ENCODE assay signal across 8 cellular contexts in the genomic region with DNA sequence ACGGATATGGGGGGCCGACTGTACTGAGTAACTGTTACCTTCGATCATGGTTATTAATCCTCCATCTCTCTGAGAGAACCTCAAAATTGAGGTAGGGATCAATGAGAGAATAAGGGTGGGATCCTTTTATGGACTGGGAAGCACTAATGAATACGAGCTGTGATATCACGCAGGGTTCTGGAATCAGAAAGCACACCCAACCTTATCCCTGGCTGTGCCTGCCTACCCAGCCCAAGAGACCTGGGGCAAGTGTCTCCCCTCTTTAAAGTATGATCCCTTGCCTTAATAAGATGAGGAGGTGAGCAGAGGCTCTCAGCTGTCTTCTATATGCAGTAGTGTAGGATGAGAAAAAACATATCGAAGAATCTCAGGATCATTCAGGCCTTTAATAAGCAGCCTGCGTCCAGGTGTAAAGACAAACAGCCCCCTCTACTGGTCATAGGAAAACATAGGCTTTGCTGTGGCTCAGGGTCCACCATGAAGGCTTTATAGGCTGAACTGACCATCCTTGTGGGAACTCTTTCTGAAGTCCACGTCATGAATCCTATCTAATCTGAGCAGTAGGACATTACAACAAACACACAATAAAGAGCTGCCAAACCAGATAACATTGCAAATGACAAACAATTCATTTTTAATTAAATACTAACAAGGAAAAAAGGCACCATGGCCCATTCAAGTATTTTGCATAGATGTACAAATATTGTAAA. TPM values are rescaled to one million over a fixed set of nuclear protein-coding genes. Genes with fewer than 3 reads are reported as not detected.
DNase-seq lines count a peak whose midpoint lies in the region; ATAC-seq and TF ChIP-seq lines count a peak whose summit lies in the region.

No MANE protein-coding gene starts in this region.

- H2BK120ac ChIP-seq in IMR-90 (ENCODE audit: low read depth, low read length), result no peak overlapping the region

- peak overlapping the region in 1 of 2 experiments; percentile 47; a peak in 1 of 4 replicates for H4K8ac ChIP-seq in IMR-90 (ENCODE audit: low read depth in 2 of 2, low read length in 2 of 2)

- peak overlapping the region; percentile 43; the same call in 1 of the 2 replicates for H4K91ac ChIP-seq in IMR-90 (ENCODE audit: insufficient read depth, low read depth, low read length)

- no peak overlapping the region for H2BK5ac ChIP-seq in IMR-90 (ENCODE audit: low read depth, low read length, poor library complexity, severe bottlenecking)

- H3K27ac ChIP-seq in IMR-90 (ENCODE audit: insufficient read depth, low read length), result no peak overlapping the region
- no peak overlapping the region for H3K27ac ChIP-seq in PC-9
- no peak overlapping the region for H3K27ac ChIP-seq in mammary epithelial cell (ENCODE audit: insufficient read depth, low read depth, low read length)

- H3K9me1 ChIP-seq in IMR-90 (ENCODE audit: insufficient read depth, low read length), result peaks cover 26% of the 10 kb centered on the region

- dilution Hi-C loops in IMR-90 (cut with HindIII; ENCODE audit: low sequenced_read_pairs, unreplicated experiment), result no loop called here
- dilution Hi-C loops in mammary epithelial cell (cut with HindIII; ENCODE audit: low sequenced_read_pairs), result loop anchor here (5.0 to 10.0 kb wide), 2 partner anchors 70 to 152 kb away; no protein-coding TSS in a partner anchor

- TF ChIP-seq POLR2A in IMR-90 (IDR thresholded peaks at IDR 0.05; ENCODE audit: low read depth, low read length), result 0 out of 2 replicates have a peak, but pooled peaks have one; percentile 34

- BruUV-seq in IMR-90 (replicated peaks; lab: Mats Ljungman, UMichigan), result no TSS peak
- BruUV-seq in PC-9 (replicated peaks; lab: Mats Ljungman, UMichigan), result no TSS peak
- no TSS peak for BruUV-seq in mammary epithelial cell (replicated peaks; lab: Mats Ljungman, UMichigan)

- no peaks in the 10 kb centered on the region for H3K9me2 ChIP-seq in PC-9 (ENCODE audit: insufficient read depth)

- H2AK9ac ChIP-seq in IMR-90 (replicated peaks; ENCODE audit: low read depth, low read length, poor library complexity), result no peak overlapping the region

- H4K20me1 ChIP-seq in IMR-90 (ENCODE audit: insufficient read depth, low read length) (no peaks in the 10 kb centered on the region), PC-9 (ENCODE audit: insufficient read depth) (no peaks in the 10 kb centered on the region), mammary epithelial cell (ENCODE audit: insufficient read depth, low read length) (no peaks in the 10 kb centered on the region)

- no peaks in the 10 kb centered on the region for H3K9me3 ChIP-seq in IMR-90 (ENCODE audit: control insufficient read depth, insufficient read depth, low read length)
- no peaks in the 10 kb centered on the region for H3K9me3 ChIP-seq in PC-9 (ENCODE audit: insufficient read depth, low read depth)
- H3K9me3 ChIP-seq in mammary epithelial cell (replicated peaks; ENCODE audit: insufficient read depth, low read length), result no peaks in the 10 kb centered on the region

- no peak overlapping the region for H4K5ac ChIP-seq in IMR-90 (ENCODE audit: low read depth, low read length)

- no peak overlapping the region for H3K4me2 ChIP-seq in IMR-90 (ENCODE audit: low read depth, low read length)
- H3K4me2 ChIP-seq in PC-9, result no peak overlapping the region
- no peak overlapping the region for H3K4me2 ChIP-seq in mammary epithelial cell (ENCODE audit: insufficient read depth, low read depth, low read length)

- H3K79me2 ChIP-seq in PC-9 (ENCODE audit: low read depth) (no peaks in the 10 kb centered on the region), mammary epithelial cell (ENCODE audit: insufficient read depth, low read length) (no peaks in the 10 kb centered on the region)

- no peak overlapping the region for H3K9ac ChIP-seq in IMR-90 (ENCODE audit: low read depth, low read length)
- no peak overlapping the region for H3K9ac ChIP-seq in mammary epithelial cell (ENCODE audit: insufficient read depth, low read length)

- intact Hi-C loops in IMR-90 (cut with micrococcal nuclease), result loop anchor here (1.0 to 5.0 kb wide), 7 partner anchors 44 to 241 kb away; a partner anchor contains a TSS
- intact Hi-C loops in PC-9 (cut with micrococcal nuclease; ENCODE audit: unreplicated experiment), result loop anchor here (1.0 to 10.0 kb wide), 8 partner anchors 44 to 332 kb away; a partner anchor contains a TSS
- intact Hi-C loops in mammary epithelial cell (cut with micrococcal nuclease), result loop anchor here (1.0 to 2.0 kb wide), 7 partner anchors 46 to 334 kb away; a partner anchor contains a TSS

- CTCF ChIA-PET in IMR-90 (lab: Yijun Ruan, JAX) (interaction anchor here (0.6 to 1.3 kb wide), 5 partner anchors 13 to 242 kb away, joined by 3 to 5 read pairs (median 3); no protein-coding TSS in a partner anchor), PC-9 (lab: Charles Lee) (interaction anchor here (0.5 to 0.8 kb wide), 3 partner anchors 132 to 278 kb away, joined by 3 to 14 read pairs (median 4); no protein-coding TSS in a partner anchor), mammary epithelial cell (lab: Charles Lee; ENCODE audit: low non-redundant PET) (interaction anchor here (0.6 to 0.7 kb wide), 2 partner anchors 222 to 622 kb away, joined by 3 read pairs; no protein-coding TSS in a partner anchor)

- TF ChIP-seq CTCF in AG09309 (IDR thresholded peaks at IDR 0.05; ENCODE audit: control insufficient read depth, insufficient read depth, low read depth, low read length, missing control alignments) (peak; percentile 82), GM12875 (IDR thresholded peaks at IDR 0.05; ENCODE audit: borderline replicate concordance, insufficient read depth, low read depth, low read length) (peak; percentile 65), IMR-90 (conservative IDR thresholded peaks at IDR 0.05; ENCODE audit: low read depth, low read length) (peak; percentile 88), PC-9 (conservative IDR thresholded peaks at IDR 0.05) (peak; percentile 89), mammary epithelial cell (conservative IDR thresholded peaks at IDR 0.05 in 1 of 2, IDR thresholded peaks at IDR 0.05 in 1 of 2; ENCODE audit: extremely low read depth in 1 of 2, insufficient read depth in 1 of 2, low read depth in 1 of 2, low read length in 2 of 2) (peak; percentile 84 to 86)

- in situ Hi-C loops in IMR-90 (cut with MboI; ENCODE audit: low sequenced_read_pairs) (loop anchor here (5.0 kb wide), 1 partner anchor 110 kb away; no protein-coding TSS in a partner anchor), mammary epithelial cell (cut with MboI; ENCODE audit: low sequenced_read_pairs in 2 of 2) (loop anchor here (5.0 to 25.0 kb wide), 7 partner anchors 35 to 332 kb away; a partner anchor contains a TSS)

- peaks cover 22% of the 10 kb centered on the region; the same call in 1 of the 2 replicates for H3F3A ChIP-seq in PC-9 (ENCODE audit: insufficient read depth, low read depth)

- no peak overlapping the region for H3K18ac ChIP-seq in IMR-90 (ENCODE audit: low read depth, low read length)

- H3K36me3 ChIP-seq in IMR-90 (ENCODE audit: control insufficient read depth, insufficient read depth, low read length), result peaks cover 27% of the 10 kb centered on the region
- no peaks in the 10 kb centered on the region for H3K36me3 ChIP-seq in PC-9 (ENCODE audit: low read depth)
- H3K36me3 ChIP-seq in mammary epithelial cell (ENCODE audit: insufficient read depth, low read length), result peaks cover 11% of the 10 kb centered on the region

- H3K4me1 ChIP-seq in IMR-90 (ENCODE audit: control insufficient read depth, insufficient read depth, low read length), result peaks cover 9% of the 10 kb centered on the region; the same call in 1 of the 2 replicates
- H3K4me1 ChIP-seq in PC-9 (replicated peaks; ENCODE audit: insufficient read depth), result peaks cover 26% of the 10 kb centered on the region
- H3K4me1 ChIP-seq in mammary epithelial cell (ENCODE audit: insufficient read depth, low read length), result no peaks in the 10 kb centered on the region

- H3K14ac ChIP-seq in IMR-90 (replicated peaks; ENCODE audit: low read depth, low read length), result no peak overlapping the region

- H3K4me3 ChIP-seq in AG09309 (ENCODE audit: control insufficient read depth, low read depth, low read length) (no peak overlapping the region), GM12875 (ENCODE audit: low read depth, low read length) (no peak overlapping the region), IMR-90 (ENCODE audit: insufficient read depth, low read depth, low read length) (no peak overlapping the region), PC-9 (no peak overlapping the region), mammary epithelial cell (replicated peaks in 1 of 3; ENCODE audit: insufficient read depth in 1 of 3, low read depth in 2 of 3, low read length in 3 of 3) (no peak overlapping the region)

- DNase-seq in AG09309 (ENCODE audit: low read depth) (no peak), IMR-90 (peak; percentile 74), PC-9 (peak; percentile 47 to 50), mammary epithelial cell (peak; percentile 37), kidney glomerular epithelial cell (lab: John Stamatoyannopoulos, UW) (peak; percentile 50), stromal cell of bone marrow (ENCODE audit: low read depth) (peak; percentile 41)
- DNase-seq in activated CD4-positive, CD25-positive, alpha-beta regulatory T cell (lab: John Stamatoyannopoulos, UW), result no peak

- POLR2A ChIA-PET in IMR-90 (lab: Charles Lee; ENCODE audit: unreplicated experiment), result interaction anchor here (1.0 kb wide), 1 partner anchor 141 kb away, joined by 3 read pairs; no protein-coding TSS in a partner anchor
- POLR2A ChIA-PET in PC-9 (lab: Charles Lee; ENCODE audit: unreplicated experiment), result no interaction called here

- no peak overlapping the region for H3K56ac ChIP-seq in IMR-90 (ENCODE audit: extremely low read depth, insufficient read depth, low read length)

- ATAC-seq in IMR-90 (ENCODE audit: low read depth), result peak; percentile 76

- peak; percentile 87 for TF ChIP-seq RAD21 in IMR-90 (IDR thresholded peaks at IDR 0.05; ENCODE audit: low read length)

- no peaks in the 10 kb centered on the region for H3K27me3 ChIP-seq in IMR-90 (ENCODE audit: control insufficient read depth, insufficient read depth, low read length)
- no peaks in the 10 kb centered on the region for H3K27me3 ChIP-seq in PC-9 (ENCODE audit: insufficient read depth, low read depth)
- no peaks in the 10 kb centered on the region for H3K27me3 ChIP-seq in mammary epithelial cell (ENCODE audit: insufficient read depth, low read length)

- 0 out of 2 replicates have a peak overlapping the region, but pooled peaks have one; percentile 0 for H2AK5ac ChIP-seq in IMR-90 (ENCODE audit: low read depth, low read length)

- H3K4ac ChIP-seq in IMR-90 (ENCODE audit: low read depth, low read length), result no peak overlapping the region

- H2BK15ac ChIP-seq in IMR-90 (ENCODE audit: low read depth, low read length), result no peak overlapping the region; the same call in 2 of the 3 replicates

- H3K23ac ChIP-seq in IMR-90 (ENCODE audit: low read depth, low read length), result no peak overlapping the region

- WGBS in IMR-90 (ENCODE audit: extremely low coverage in 2 of 2, insufficient read length in 1 of 2), 2 experiments, result no CpG with 5 or more reads among the region's 8 CpGs
- WGBS in mammary epithelial cell (ENCODE audit: low coverage, missing lambda C conversion rate), result 60% methylated on average over 8 of the region's 8 CpGs

- peaks cover 14 to 43% of the 10 kb centered on the region in 2 experiments for H3K79me1 ChIP-seq in IMR-90 (ENCODE audit: low read depth in 1 of 2, low read length in 2 of 2)

- H2AFZ ChIP-seq in IMR-90 (replicated peaks; ENCODE audit: low read length, poor library complexity) (no peak overlapping the region), PC-9 (no peak overlapping the region), mammary epithelial cell (ENCODE audit: low read depth, low read length) (no peak overlapping the region)

- H2BK20ac ChIP-seq in IMR-90 (ENCODE audit: low read depth, low read length), result no peak overlapping the region

RNA-seq across cellular contexts. Expression of a gene that starts 16.8 kb away (rescaled TPM):
- total RNA-seq in IMR-90 (2012; rRNA removed) (0.18 and 0.28 TPM in 2 replicates), PC-9 (2021) (0.24 TPM in 1 of 2 replicates, not detected in the other), mammary epithelial cell (1 to 10 TPM; 2.4 to 3.0 TPM)
- polyA plus RNA-seq in IMR-90 (2012; rRNA removed) (0.32 and 0.39 TPM in 2 replicates), mammary epithelial cell (6.1 TPM)
- polyA plus RNA-seq in IMR-90 (2012; cell fraction: cytosol; rRNA removed), result 0.10 and 0.25 TPM in 2 replicates
- 0.45 and 0.52 TPM in 2 replicates for polyA plus RNA-seq in IMR-90 (2012; cell fraction: nucleus; rRNA removed; ENCODE audit: low replicate concordance)
- polyA minus RNA-seq in mammary epithelial cell, result 10.2 TPM

Comparison
In these comparisons a context has a peak if more than half of its experiments do, and no peak if none do; other contexts are left out.
1. DNase-seq: peak in IMR-90 (single experiment), PC-9 (2 of 2), mammary epithelial cell (single experiment), kidney glomerular epithelial cell (single experiment) and stromal cell of bone marrow (single experiment); none in AG09309 (single experiment) and activated CD4-positive, CD25-positive, alpha-beta regulatory T cell (0 of 4).
2. Peak in every context shown above with its lines, with median percentiles within 50 percentile points of each other: CTCF ChIP-seq.